1 cellular context compared by ENCODE assay signal in the genomic region with DNA sequence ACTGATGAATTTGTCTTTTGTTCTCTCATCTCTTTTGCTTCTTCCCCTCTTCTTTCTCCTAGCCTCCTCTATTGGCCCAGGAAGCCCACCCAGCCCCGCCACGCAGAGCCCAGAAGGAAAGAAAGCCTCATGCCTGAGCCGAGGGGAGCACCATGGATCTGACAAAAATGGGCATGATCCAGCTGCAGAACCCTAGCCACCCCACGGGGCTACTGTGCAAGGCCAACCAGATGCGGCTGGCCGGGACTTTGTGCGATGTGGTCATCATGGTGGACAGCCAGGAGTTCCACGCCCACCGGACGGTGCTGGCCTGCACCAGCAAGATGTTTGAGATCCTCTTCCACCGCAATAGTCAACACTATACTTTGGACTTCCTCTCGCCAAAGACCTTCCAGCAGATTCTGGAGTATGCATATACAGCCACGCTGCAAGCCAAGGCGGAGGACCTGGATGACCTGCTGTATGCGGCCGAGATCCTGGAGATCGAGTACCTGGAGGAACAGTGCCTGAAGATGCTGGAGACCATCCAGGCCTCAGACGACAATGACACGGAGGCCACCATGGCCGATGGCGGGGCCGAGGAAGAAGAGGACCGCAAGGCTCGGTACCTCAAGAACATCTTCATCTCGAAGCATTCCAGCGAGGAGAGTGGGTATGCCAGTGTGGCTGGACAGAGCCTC.
TF ChIP-seq lines count a peak whose summit lies in the region.

No MANE protein-coding gene starts in this region.

TF ChIP-seq in K562, 482 proteins besides CTCF, POLR2A, EP300 and RAD21:
- TF ChIP-seq ELK3 (CRISPR knock-in tag; IDR thresholded peaks at IDR 0.05) = no peak
- TF ChIP-seq EWSR1 (IDR thresholded peaks at IDR 0.05; ENCODE audit: borderline replicate concordance, low read depth, partially characterized antibody) = no peak
- TF ChIP-seq, protein P1, sequence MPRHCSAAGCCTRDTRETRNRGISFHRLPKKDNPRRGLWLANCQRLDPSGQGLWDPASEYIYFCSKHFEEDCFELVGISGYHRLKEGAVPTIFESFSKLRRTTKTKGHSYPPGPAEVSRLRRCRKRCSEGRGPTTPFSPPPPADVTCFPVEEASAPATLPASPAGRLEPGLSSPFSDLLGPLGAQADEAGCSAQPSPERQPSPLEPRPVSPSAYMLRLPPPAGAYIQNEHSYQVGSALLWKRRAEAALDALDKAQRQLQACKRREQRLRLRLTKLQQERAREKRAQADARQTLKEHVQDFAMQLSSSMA (CRISPR knock-in tag; IDR thresholded peaks at IDR 0.05) = no peak
- TF ChIP-seq ZNF263 (CRISPR knock-in tag; IDR thresholded peaks at IDR 0.05; ENCODE audit: borderline replicate concordance) = peak; percentile 69
